18 cellular contexts compared by ENCODE assay signal in the genomic region with DNA sequence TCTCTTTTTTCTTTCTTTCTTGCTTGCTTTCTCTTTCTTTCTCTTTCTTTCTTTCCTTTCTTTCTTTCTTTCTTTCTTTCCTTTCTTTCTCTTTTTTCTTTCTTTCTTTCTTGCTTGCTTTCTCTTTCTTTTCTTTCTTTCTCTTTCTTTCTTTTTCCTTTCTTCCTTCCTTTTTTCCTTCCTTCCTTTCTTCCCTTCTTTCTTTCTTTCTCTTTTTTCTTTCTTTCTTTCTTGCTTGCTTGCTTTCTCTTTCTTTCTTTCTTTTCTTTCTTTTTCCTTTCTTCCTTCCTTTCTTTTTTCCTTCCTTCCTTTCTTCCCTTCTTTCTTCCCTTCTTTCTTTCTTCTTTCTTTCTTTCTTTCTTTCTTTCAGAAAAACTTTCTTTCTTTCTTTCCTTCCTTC.
DNase-seq lines count a peak whose midpoint lies in the region; ATAC-seq, FAIRE-seq and TF ChIP-seq lines count a peak whose summit lies in the region.
"Had no signal": no experiment of that assay in that cellular context is flagged by ENCODE, and none has a peak within 500 bp of the region (broad histone marks: within the 10 kb centered on the region; RNA-seq: fewer than 3 reads in every experiment).

No MANE protein-coding gene starts in this region.

- peak; percentile 9 for FAIRE-seq in A204.1 (lab: Jason Lieb, UNC)
- no peak for FAIRE-seq in K562 (lab: Jason Lieb, UNC)
- FAIRE-seq: HTR-8/SVneo had no signal

- no peaks in the 10 kb centered on the region for H3K79me2 ChIP-seq in K562 (ENCODE audit: control insufficient read depth, insufficient read depth, low read length)

- no TSS peak for BruUV-seq in K562 (replicated peaks; lab: Mats Ljungman, UMichigan)

- no peak for TF ChIP-seq RAD21 in K562 (CRISPR knock-in tag; conservative IDR thresholded peaks at IDR 0.05 in 1 of 2, IDR thresholded peaks at IDR 0.05 in 1 of 2)

- no peak overlapping the region for H3K27ac ChIP-seq in CD8-positive, alpha-beta T cell (ENCODE audit: low read depth, low read length)
- no peak overlapping the region for H3K27ac ChIP-seq in K562 (ENCODE audit: extremely low read depth, low read depth, low read length)
- H3K27ac ChIP-seq: 22Rv1; BLaER1 treated with 17β-estradiol and CSF1 and Interleukin-3, amounts not matched to agents 10 nM and 100 nM had no signal

- no peak for TF ChIP-seq POLR2A in K562 (conservative IDR thresholded peaks at IDR 0.05)

- peak; percentile 40 for TF ChIP-seq CTCF in activated CD8-positive, alpha-beta T cell treated with anti-CD3 and anti-CD28 coated beads for 36 hours (IDR thresholded peaks at IDR 0.05)
- peak; percentile 18 for TF ChIP-seq CTCF in CD8-positive, alpha-beta T cell (IDR thresholded peaks at IDR 0.05)
- no peak for TF ChIP-seq CTCF in K562 (IDR thresholded peaks at IDR 0.05 in 2 of 3, conservative IDR thresholded peaks at IDR 0.05 in 1 of 3; ENCODE audit: insufficient read depth in 2 of 3, low read depth in 1 of 3, low read length in 3 of 3)

- H3K36me3 Mint-ChIP-seq in activated CD8-positive, alpha-beta T cell treated with anti-CD3 and anti-CD28 coated beads for 36 hours (ENCODE audit: low read depth): no peaks in the 10 kb centered on the region
- H3K36me3 Mint-ChIP-seq in activated CD8-positive, alpha-beta T cell treated with anti-CD3 and anti-CD28 coated beads, Interleukin-2, amount 10 ng/mL, durations not matched to agents 7 days and 5 days (ENCODE audit: low read depth): no peaks in the 10 kb centered on the region
- H3K36me3 Mint-ChIP-seq in CD8-positive, alpha-beta T cell: no peaks in the 10 kb centered on the region
- H3K36me3 Mint-ChIP-seq: CD4-positive, CD25-positive, alpha-beta regulatory T cell had no signal

- no peak overlapping the region for H2AFZ ChIP-seq in K562 (ENCODE audit: low read depth, low read length)

- POLR2A ChIA-PET in activated CD8-positive, alpha-beta T cell treated with anti-CD3 and anti-CD28 coated beads for 36 hours (lab: Charles Lee): no interaction called here
- POLR2A ChIA-PET in activated CD8-positive, alpha-beta T cell treated with anti-CD3 and anti-CD28 coated beads, Interleukin-2, amount 10 ng/mL, durations not matched to agents 7 days and 5 days (lab: Charles Lee): no interaction called here
- POLR2A ChIA-PET in CD8-positive, alpha-beta T cell (lab: Charles Lee): no interaction called here
- POLR2A ChIA-PET in K562 (lab: Yijun Ruan, JAX): no interaction called here

- peaks cover 11% of the 10 kb centered on the region for H3K9me3 Mint-ChIP-seq in activated CD8-positive, alpha-beta T cell treated with anti-CD3 and anti-CD28 coated beads for 36 hours
- H3K9me3 Mint-ChIP-seq in activated CD8-positive, alpha-beta T cell treated with anti-CD3 and anti-CD28 coated beads, Interleukin-2, amount 10 ng/mL, durations not matched to agents 7 days and 5 days (ENCODE audit: insufficient read depth): peaks cover 4% of the 10 kb centered on the region
- peaks cover 4% of the 10 kb centered on the region for H3K9me3 Mint-ChIP-seq in CD8-positive, alpha-beta T cell

- H3K27ac Mint-ChIP-seq in activated CD8-positive, alpha-beta T cell treated with anti-CD3 and anti-CD28 coated beads for 36 hours: no peak overlapping the region
- no peak overlapping the region for H3K27ac Mint-ChIP-seq in activated CD8-positive, alpha-beta T cell treated with anti-CD3 and anti-CD28 coated beads, Interleukin-2, amount 10 ng/mL, durations not matched to agents 7 days and 5 days
- H3K27ac Mint-ChIP-seq in CD8-positive, alpha-beta T cell: no peak overlapping the region
- H3K27ac Mint-ChIP-seq: CD4-positive, CD25-positive, alpha-beta regulatory T cell; H9 had no signal

- H3K9ac ChIP-seq in K562 (ENCODE audit: insufficient read depth in 1 of 2, low read depth in 2 of 2, low read length in 2 of 2): no peak overlapping the region
- H3K9ac ChIP-seq: BLaER1 treated with 17β-estradiol and CSF1 and Interleukin-3, amounts not matched to agents 10 nM and 100 nM had no signal

- H3K4me3 ChIP-seq in CD8-positive, alpha-beta T cell (ENCODE audit: low read depth, low read length): no peak overlapping the region
- no peak overlapping the region for H3K4me3 ChIP-seq in K562
- H3K4me3 ChIP-seq: BLaER1 treated with 17β-estradiol and CSF1 and Interleukin-3, amounts not matched to agents 10 nM and 100 nM had no signal

- H4K20me1 ChIP-seq in K562 (replicated peaks; ENCODE audit: control insufficient read depth, insufficient read depth, low read length): no peaks in the 10 kb centered on the region
- H4K20me1 ChIP-seq: BLaER1 treated with 17β-estradiol and CSF1 and Interleukin-3, amounts not matched to agents 10 nM and 100 nM had no signal

- CTCF ChIA-PET in activated CD8-positive, alpha-beta T cell treated with anti-CD3 and anti-CD28 coated beads for 36 hours (lab: Charles Lee): no interaction called here
- CTCF ChIA-PET in activated CD8-positive, alpha-beta T cell treated with anti-CD3 and anti-CD28 coated beads, Interleukin-2, amount 10 ng/mL, durations not matched to agents 7 days and 5 days (lab: Charles Lee): no interaction called here
- CTCF ChIA-PET in CD8-positive, alpha-beta T cell (lab: Charles Lee): no interaction called here
- CTCF ChIA-PET in K562 (lab: Yijun Ruan, JAX; ENCODE audit: low intra/inter-chr PET ratio): no interaction called here

- no peak overlapping the region for H3K4me2 ChIP-seq in K562 (ENCODE audit: insufficient read depth, low read length)
- H3K4me2 ChIP-seq: BLaER1 treated with 17β-estradiol and CSF1 and Interleukin-3, amounts not matched to agents 10 nM and 100 nM had no signal

- H3K4me1 ChIP-seq in CD8-positive, alpha-beta T cell (ENCODE audit: insufficient read depth, low read length): no peaks in the 10 kb centered on the region
- no peaks in the 10 kb centered on the region; a peak in 1 of 5 replicates for H3K4me1 ChIP-seq in K562 (replicated peaks in 1 of 2; ENCODE audit: control insufficient read depth in 2 of 2, insufficient read depth in 2 of 2, low read length in 2 of 2)

- peaks cover 3% of the 10 kb centered on the region for H3K27me3 Mint-ChIP-seq in activated CD8-positive, alpha-beta T cell treated with anti-CD3 and anti-CD28 coated beads for 36 hours
- no peaks in the 10 kb centered on the region for H3K27me3 Mint-ChIP-seq in activated CD8-positive, alpha-beta T cell treated with anti-CD3 and anti-CD28 coated beads, Interleukin-2, amount 10 ng/mL, durations not matched to agents 7 days and 5 days (ENCODE audit: low read depth)
- peaks cover 7% of the 10 kb centered on the region for H3K27me3 Mint-ChIP-seq in CD8-positive, alpha-beta T cell (ENCODE audit: low read depth)
- H3K27me3 Mint-ChIP-seq: CD4-positive, CD25-positive, alpha-beta regulatory T cell had no signal

- DNase-seq in activated CD8-positive, alpha-beta T cell treated with anti-CD3 and anti-CD28 coated beads for 36 hours: no peak
- no peak for DNase-seq in activated CD8-positive, alpha-beta T cell treated with anti-CD3 and anti-CD28 coated beads, Interleukin-2, amount 10 ng/mL, durations not matched to agents 7 days and 5 days
- no peak for DNase-seq in CD8-positive, alpha-beta T cell
- DNase-seq in K562 (ENCODE audit: extremely low read depth in 1 of 4, low spot score in 3 of 4) (no peak), DMS 273 (lab: John Stamatoyannopoulos, UW; ENCODE audit: unreplicated experiment) (no peak), activated gamma-delta T cell treated with Interleukin-2 at 50 U/mL for 16 hours (no peak), iPS-NIHi7 (ENCODE audit: extremely low spot score) (no peak)
- DNase-seq: CD4-positive, CD25-positive, alpha-beta regulatory T cell; DMS79 treated with DMSO at 0.1 percent for 48 hours; GF-D8; GOT3; H9; IMR-90; KBM-7 had no signal

- H3K27me3 ChIP-seq in CD8-positive, alpha-beta T cell (ENCODE audit: insufficient read depth, low read length): no peaks in the 10 kb centered on the region
- H3K27me3 ChIP-seq in K562 (ENCODE audit: control insufficient read depth in 2 of 2, insufficient read depth in 2 of 2, low read length in 2 of 2): no peaks in the 10 kb centered on the region
- H3K27me3 ChIP-seq: BLaER1 treated with 17β-estradiol and CSF1 and Interleukin-3, amounts not matched to agents 10 nM and 100 nM had no signal

- in situ Hi-C loops in K562 (cut with MboI): no loop called here

- H3K9me3 ChIP-seq in CD8-positive, alpha-beta T cell (ENCODE audit: low read length): no peaks in the 10 kb centered on the region
- H3K9me3 ChIP-seq in K562 (replicated peaks; ENCODE audit: control insufficient read depth, insufficient read depth, low read depth, low read length): no peaks in the 10 kb centered on the region

- H3K9me1 ChIP-seq in K562 (ENCODE audit: control insufficient read depth, insufficient read depth, low read length): no peaks in the 10 kb centered on the region

- no peaks in the 10 kb centered on the region for H3K36me3 ChIP-seq in CD8-positive, alpha-beta T cell (ENCODE audit: insufficient read depth, low read length)
- H3K36me3 ChIP-seq in K562 (ENCODE audit: control insufficient read depth, insufficient read depth, low read length): no peaks in the 10 kb centered on the region
- H3K36me3 ChIP-seq: BLaER1 treated with 17β-estradiol and CSF1 and Interleukin-3, amounts not matched to agents 10 nM and 100 nM had no signal

- TF ChIP-seq EP300 in K562 (IDR thresholded peaks at IDR 0.05; ENCODE audit: low read length): no peak

- H3K4me3 Mint-ChIP-seq in activated CD8-positive, alpha-beta T cell treated with anti-CD3 and anti-CD28 coated beads for 36 hours: no peak overlapping the region
- H3K4me3 Mint-ChIP-seq in activated CD8-positive, alpha-beta T cell treated with anti-CD3 and anti-CD28 coated beads, Interleukin-2, amount 10 ng/mL, durations not matched to agents 7 days and 5 days: no peak overlapping the region
- no peak overlapping the region for H3K4me3 Mint-ChIP-seq in CD8-positive, alpha-beta T cell
- H3K4me3 Mint-ChIP-seq: H9 had no signal

- intact Hi-C loops in activated CD8-positive, alpha-beta T cell treated with anti-CD3 and anti-CD28 coated beads for 36 hours (cut with micrococcal nuclease): no loop called here
- intact Hi-C loops in CD8-positive, alpha-beta T cell (cut with DNase I, micrococcal nuclease): no loop called here
- intact Hi-C loops in K562 (cut with micrococcal nuclease): no loop called here

- H3K4me1 Mint-ChIP-seq in activated CD8-positive, alpha-beta T cell treated with anti-CD3 and anti-CD28 coated beads for 36 hours (ENCODE audit: low read depth): no peaks in the 10 kb centered on the region
- H3K4me1 Mint-ChIP-seq in activated CD8-positive, alpha-beta T cell treated with anti-CD3 and anti-CD28 coated beads, Interleukin-2, amount 10 ng/mL, durations not matched to agents 7 days and 5 days (ENCODE audit: low read depth): no peaks in the 10 kb centered on the region
- H3K4me1 Mint-ChIP-seq in CD8-positive, alpha-beta T cell (ENCODE audit: low read depth): no peaks in the 10 kb centered on the region
- H3K4me1 Mint-ChIP-seq: CD4-positive, CD25-positive, alpha-beta regulatory T cell had no signal

- no peak for ATAC-seq in activated CD8-positive, alpha-beta T cell treated with anti-CD3 and anti-CD28 coated beads for 36 hours
- ATAC-seq in activated CD8-positive, alpha-beta T cell treated with anti-CD3 and anti-CD28 coated beads, Interleukin-2, amount 10 ng/mL, durations not matched to agents 7 days and 5 days: no peak
- ATAC-seq in CD8-positive, alpha-beta T cell: no peak
- no peak for ATAC-seq in K562

Comparison
In these comparisons a context has a peak if more than half of its experiments do, and no peak if none do; other contexts are left out.
1. CTCF ChIP-seq: peak in activated CD8-positive, alpha-beta T cell treated with anti-CD3 and anti-CD28 coated beads for 36 hours (single experiment) and CD8-positive, alpha-beta T cell (single experiment); none in K562 (0 of 3).